In genomic region chr5:179623001-179623905, GRCh38 we compare ENCODE assay signal across 1 cellular context.
TF ChIP-seq lines count a peak whose summit lies in the region.

A gene with protein sequence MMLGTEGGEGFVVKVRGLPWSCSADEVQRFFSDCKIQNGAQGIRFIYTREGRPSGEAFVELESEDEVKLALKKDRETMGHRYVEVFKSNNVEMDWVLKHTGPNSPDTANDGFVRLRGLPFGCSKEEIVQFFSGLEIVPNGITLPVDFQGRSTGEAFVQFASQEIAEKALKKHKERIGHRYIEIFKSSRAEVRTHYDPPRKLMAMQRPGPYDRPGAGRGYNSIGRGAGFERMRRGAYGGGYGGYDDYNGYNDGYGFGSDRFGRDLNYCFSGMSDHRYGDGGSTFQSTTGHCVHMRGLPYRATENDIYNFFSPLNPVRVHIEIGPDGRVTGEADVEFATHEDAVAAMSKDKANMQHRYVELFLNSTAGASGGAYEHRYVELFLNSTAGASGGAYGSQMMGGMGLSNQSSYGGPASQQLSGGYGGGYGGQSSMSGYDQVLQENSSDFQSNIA (minus strand): TSS chr5:179623671. CDS start chr5:179623133, 538 bp downstream.

TF ChIP-seq in K562, 482 proteins besides CTCF, POLR2A, EP300 and RAD21 (continued from another document and continues in another):
- TF ChIP-seq CREB3L1 (IDR thresholded peaks at IDR 0.05; ENCODE audit: borderline replicate concordance, low read depth) = peak; percentile 79; the same call in 1 of the 2 replicates
- TF ChIP-seq ATF1 (CRISPR knock-in tag; IDR thresholded peaks at IDR 0.05) = no peak
- peak; percentile 89 for TF ChIP-seq ATF1 (tag; IDR thresholded peaks at IDR 0.05)
- TF ChIP-seq PHB (CRISPR knock-in tag; IDR thresholded peaks at IDR 0.05) = peak; percentile 79; the same call in 1 of the 2 replicates
- TF ChIP-seq POLR3A (IDR thresholded peaks at IDR 0.05; ENCODE audit: borderline replicate concordance, extremely low read depth, insufficient read depth, insufficient read length) = no peak
- no peak for TF ChIP-seq ZNF140 (CRISPR knock-in tag; IDR thresholded peaks at IDR 0.05)
- TF ChIP-seq REST (CRISPR knock-in tag; IDR thresholded peaks at IDR 0.05; ENCODE audit: low read depth) = peak; percentile 73
- peak in 1 of 2 experiments; percentile 12; a peak in 1 of 4 replicates for TF ChIP-seq ETV6 (IDR thresholded peaks at IDR 0.05; ENCODE audit: borderline replicate concordance in 1 of 2, low read depth in 2 of 2, low read length in 1 of 2)
- no peak for TF ChIP-seq ETV6 (CRISPR knock-in tag; IDR thresholded peaks at IDR 0.05; ENCODE audit: borderline replicate concordance)
- TF ChIP-seq, protein P1, sequence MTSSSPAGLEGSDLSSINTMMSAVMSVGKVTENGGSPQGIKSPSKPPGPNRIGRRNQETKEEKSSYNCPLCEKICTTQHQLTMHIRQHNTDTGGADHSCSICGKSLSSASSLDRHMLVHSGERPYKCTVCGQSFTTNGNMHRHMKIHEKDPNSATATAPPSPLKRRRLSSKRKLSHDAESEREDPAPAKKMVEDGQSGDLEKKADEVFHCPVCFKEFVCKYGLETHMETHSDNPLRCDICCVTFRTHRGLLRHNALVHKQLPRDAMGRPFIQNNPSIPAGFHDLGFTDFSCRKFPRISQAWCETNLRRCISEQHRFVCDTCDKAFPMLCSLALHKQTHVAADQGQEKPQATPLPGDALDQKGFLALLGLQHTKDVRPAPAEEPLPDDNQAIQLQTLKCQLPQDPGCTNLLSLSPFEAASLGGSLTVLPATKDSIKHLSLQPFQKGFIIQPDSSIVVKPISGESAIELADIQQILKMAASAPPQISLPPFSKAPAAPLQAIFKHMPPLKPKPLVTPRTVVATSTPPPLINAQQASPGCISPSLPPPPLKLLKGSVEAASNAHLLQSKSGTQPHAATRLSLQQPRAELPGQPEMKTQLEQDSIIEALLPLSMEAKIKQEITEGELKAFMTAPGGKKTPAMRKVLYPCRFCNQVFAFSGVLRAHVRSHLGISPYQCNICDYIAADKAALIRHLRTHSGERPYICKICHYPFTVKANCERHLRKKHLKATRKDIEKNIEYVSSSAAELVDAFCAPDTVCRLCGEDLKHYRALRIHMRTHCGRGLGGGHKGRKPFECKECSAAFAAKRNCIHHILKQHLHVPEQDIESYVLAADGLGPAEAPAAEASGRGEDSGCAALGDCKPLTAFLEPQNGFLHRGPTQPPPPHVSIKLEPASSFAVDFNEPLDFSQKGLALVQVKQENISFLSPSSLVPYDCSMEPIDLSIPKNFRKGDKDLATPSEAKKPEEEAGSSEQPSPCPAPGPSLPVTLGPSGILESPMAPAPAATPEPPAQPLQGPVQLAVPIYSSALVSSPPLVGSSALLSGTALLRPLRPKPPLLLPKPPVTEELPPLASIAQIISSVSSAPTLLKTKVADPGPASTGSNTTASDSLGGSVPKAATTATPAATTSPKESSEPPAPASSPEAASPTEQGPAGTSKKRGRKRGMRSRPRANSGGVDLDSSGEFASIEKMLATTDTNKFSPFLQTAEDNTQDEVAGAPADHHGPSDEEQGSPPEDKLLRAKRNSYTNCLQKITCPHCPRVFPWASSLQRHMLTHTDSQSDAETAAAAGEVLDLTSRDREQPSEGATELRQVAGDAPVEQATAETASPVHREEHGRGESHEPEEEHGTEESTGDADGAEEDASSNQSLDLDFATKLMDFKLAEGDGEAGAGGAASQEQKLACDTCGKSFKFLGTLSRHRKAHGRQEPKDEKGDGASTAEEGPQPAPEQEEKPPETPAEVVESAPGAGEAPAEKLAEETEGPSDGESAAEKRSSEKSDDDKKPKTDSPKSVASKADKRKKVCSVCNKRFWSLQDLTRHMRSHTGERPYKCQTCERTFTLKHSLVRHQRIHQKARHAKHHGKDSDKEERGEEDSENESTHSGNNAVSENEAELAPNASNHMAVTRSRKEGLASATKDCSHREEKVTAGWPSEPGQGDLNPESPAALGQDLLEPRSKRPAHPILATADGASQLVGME (CRISPR knock-in tag; IDR thresholded peaks at IDR 0.05) = 0 out of 2 replicates have a peak, but pooled peaks have one; percentile 56
- peak; percentile 72 for TF ChIP-seq CBX1 (IDR thresholded peaks at IDR 0.05; ENCODE audit: low read depth)
- no peak for TF ChIP-seq HNRNPK (IDR thresholded peaks at IDR 0.05; ENCODE audit: low read depth, low read length, poor library complexity, severe bottlenecking)
- no peak for TF ChIP-seq MCM3 (IDR thresholded peaks at IDR 0.05)
- TF ChIP-seq STAT6 (CRISPR knock-in tag; IDR thresholded peaks at IDR 0.05) = peak; percentile 93; the same call in 1 of the 2 replicates
- 0 out of 2 replicates have a peak, but pooled peaks have one; percentile 82 for TF ChIP-seq TAF15 (IDR thresholded peaks at IDR 0.05; ENCODE audit: low read depth, low read length)
- TF ChIP-seq ZNF583 (CRISPR knock-in tag; IDR thresholded peaks at IDR 0.05) = no peak
- TF ChIP-seq CEBPG (CRISPR knock-in tag; IDR thresholded peaks at IDR 0.05) = peak; percentile 90
- peak; percentile 91 for TF ChIP-seq CEBPG (tag; conservative IDR thresholded peaks at IDR 0.05 in 1 of 2, IDR thresholded peaks at IDR 0.05 in 1 of 2)
- peak; percentile 91 for TF ChIP-seq THRB (CRISPR knock-in tag; conservative IDR thresholded peaks at IDR 0.05)
- TF ChIP-seq SMARCA4 (IDR thresholded peaks at IDR 0.05) = no peak
- 0 out of 2 replicates have a peak, but pooled peaks have one; percentile 13 for TF ChIP-seq E2F3 (CRISPR knock-in tag; IDR thresholded peaks at IDR 0.05)
- TF ChIP-seq POLR2AphosphoS2 (IDR thresholded peaks at IDR 0.05; ENCODE audit: low read length) = peak; percentile 98
- peak; percentile 31; the same call in 1 of the 2 replicates for TF ChIP-seq ZNF431 (CRISPR knock-in tag; IDR thresholded peaks at IDR 0.05)
- TF ChIP-seq HNRNPH1 (optimal IDR thresholded peaks at IDR 0.05; ENCODE audit: low read depth, low read length) = no peak
- peak; percentile 91 for TF ChIP-seq GTF2B (IDR thresholded peaks at IDR 0.05; ENCODE audit: extremely low read depth, insufficient read length)
- TF ChIP-seq HIVEP1 (CRISPR knock-in tag; IDR thresholded peaks at IDR 0.05) = 0 out of 2 replicates have a peak, but pooled peaks have one; percentile 32
- TF ChIP-seq HES1 (IDR thresholded peaks at IDR 0.05; ENCODE audit: low read depth) = peak; percentile 24; the same call in 1 of the 2 replicates
- TF ChIP-seq ZNF239 (CRISPR knock-in tag; IDR thresholded peaks at IDR 0.05) = 0 out of 2 replicates have a peak, but pooled peaks have one; percentile 19
- no peak for TF ChIP-seq ZNF384 (IDR thresholded peaks at IDR 0.05; ENCODE audit: low read depth, low read length)
- TF ChIP-seq GABPA (tag; conservative IDR thresholded peaks at IDR 0.05; ENCODE audit: low read depth) = peak; percentile 67
- TF ChIP-seq, protein P2, sequence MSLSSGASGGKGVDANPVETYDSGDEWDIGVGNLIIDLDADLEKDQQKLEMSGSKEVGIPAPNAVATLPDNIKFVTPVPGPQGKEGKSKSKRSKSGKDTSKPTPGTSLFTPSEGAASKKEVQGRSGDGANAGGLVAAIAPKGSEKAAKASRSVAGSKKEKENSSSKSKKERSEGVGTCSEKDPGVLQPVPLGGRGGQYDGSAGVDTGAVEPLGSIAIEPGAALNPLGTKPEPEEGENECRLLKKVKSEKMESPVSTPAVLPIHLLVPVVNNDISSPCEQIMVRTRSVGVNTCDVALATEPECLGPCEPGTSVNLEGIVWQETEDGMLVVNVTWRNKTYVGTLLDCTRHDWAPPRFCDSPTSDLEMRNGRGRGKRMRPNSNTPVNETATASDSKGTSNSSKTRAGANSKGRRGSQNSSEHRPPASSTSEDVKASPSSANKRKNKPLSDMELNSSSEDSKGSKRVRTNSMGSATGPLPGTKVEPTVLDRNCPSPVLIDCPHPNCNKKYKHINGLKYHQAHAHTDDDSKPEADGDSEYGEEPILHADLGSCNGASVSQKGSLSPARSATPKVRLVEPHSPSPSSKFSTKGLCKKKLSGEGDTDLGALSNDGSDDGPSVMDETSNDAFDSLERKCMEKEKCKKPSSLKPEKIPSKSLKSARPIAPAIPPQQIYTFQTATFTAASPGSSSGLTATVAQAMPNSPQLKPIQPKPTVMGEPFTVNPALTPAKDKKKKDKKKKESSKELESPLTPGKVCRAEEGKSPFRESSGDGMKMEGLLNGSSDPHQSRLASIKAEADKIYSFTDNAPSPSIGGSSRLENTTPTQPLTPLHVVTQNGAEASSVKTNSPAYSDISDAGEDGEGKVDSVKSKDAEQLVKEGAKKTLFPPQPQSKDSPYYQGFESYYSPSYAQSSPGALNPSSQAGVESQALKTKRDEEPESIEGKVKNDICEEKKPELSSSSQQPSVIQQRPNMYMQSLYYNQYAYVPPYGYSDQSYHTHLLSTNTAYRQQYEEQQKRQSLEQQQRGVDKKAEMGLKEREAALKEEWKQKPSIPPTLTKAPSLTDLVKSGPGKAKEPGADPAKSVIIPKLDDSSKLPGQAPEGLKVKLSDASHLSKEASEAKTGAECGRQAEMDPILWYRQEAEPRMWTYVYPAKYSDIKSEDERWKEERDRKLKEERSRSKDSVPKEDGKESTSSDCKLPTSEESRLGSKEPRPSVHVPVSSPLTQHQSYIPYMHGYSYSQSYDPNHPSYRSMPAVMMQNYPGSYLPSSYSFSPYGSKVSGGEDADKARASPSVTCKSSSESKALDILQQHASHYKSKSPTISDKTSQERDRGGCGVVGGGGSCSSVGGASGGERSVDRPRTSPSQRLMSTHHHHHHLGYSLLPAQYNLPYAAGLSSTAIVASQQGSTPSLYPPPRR (CRISPR knock-in tag; IDR thresholded peaks at IDR 0.05; ENCODE audit: borderline replicate concordance) = 0 out of 2 replicates have a peak, but pooled peaks have one; percentile 30
- no peak for TF ChIP-seq ZNF507 (tag; conservative IDR thresholded peaks at IDR 0.05)
- 0 out of 2 replicates have a peak, but pooled peaks have one; percentile 44 for TF ChIP-seq BCOR (IDR thresholded peaks at IDR 0.05)
